In genomic region chr10:49207936-49208482, GRCh38 we compare ENCODE assay signal across 20 cellular contexts. TPM values are rescaled to one million over a fixed set of nuclear protein-coding genes. Genes with fewer than 3 reads are reported as not detected.
"Had no signal": no experiment of that assay in that cellular context is flagged by ENCODE, and none has a peak within 500 bp of the region (broad histone marks: within the 10 kb centered on the region; RNA-seq: fewer than 3 reads in every experiment).

No MANE protein-coding gene starts in this region.

- H3K36me3 ChIP-seq: brain microvascular endothelial cell, right atrium auricular region had no signal

- H3K27me3 ChIP-seq: right atrium auricular region had no signal

- H3K27ac ChIP-seq: brain microvascular endothelial cell, parathyroid adenoma, right atrium auricular region, skin epidermis had no signal

- DNase-seq: activated CD4-positive, alpha-beta T cell treated with anti-CD3 and anti-CD28 coated beads, Interleukin-2, amount 50 U/mL, for 48 hours; activated CD8-positive, alpha-beta memory T cell treated with anti-CD3 and anti-CD28 coated beads, Interleukin-2, amount 10 ng/mL, durations not matched to agents 7 days and 5 days; activated effector memory CD4-positive, alpha-beta T cell treated with anti-CD3 and anti-CD28 coated beads, Interleukin-2, amount 50 U/mL, for 16 hours; activated T-cell treated with anti-CD3 and anti-CD28 coated beads, Interleukin-2, amount 50 U/mL, for 4 hours; brain microvascular endothelial cell; dermis blood vessel endothelial cell; immature natural killer cell; left cardiac atrium; midbrain; naive B cell; stimulated activated CD4-positive, alpha-beta T cell treated with anti-CD3 and anti-CD28 coated beads, Interleukin-4, amount 100 ng/mL, for 4 hours had no signal

- H3K4me3 Mint-ChIP-seq: activated CD8-positive, alpha-beta memory T cell treated with anti-CD3 and anti-CD28 coated beads, Interleukin-2, amount 10 ng/mL, durations not matched to agents 7 days and 5 days; activated naive CD8-positive, alpha-beta T cell; activated T-cell treated with anti-CD3 and anti-CD28 coated beads, Interleukin-2, amount 50 U/mL, for 4 hours; immature natural killer cell; naive B cell had no signal

- H3K4me1 ChIP-seq: parathyroid adenoma, right atrium auricular region had no signal

- FAIRE-seq: TTC549, urothelium cell line had no signal

- H3K4me3 ChIP-seq: lung, right atrium auricular region, skin epidermis had no signal

- H3K27ac Mint-ChIP-seq: activated CD8-positive, alpha-beta memory T cell treated with anti-CD3 and anti-CD28 coated beads, Interleukin-2, amount 10 ng/mL, durations not matched to agents 7 days and 5 days; activated naive CD8-positive, alpha-beta T cell; immature natural killer cell had no signal

- H3K9me3 ChIP-seq: right atrium auricular region had no signal

- ATAC-seq: activated CD4-positive, CD25-positive, alpha-beta regulatory T cell treated with anti-CD3 and anti-CD28 coated beads, Interleukin-2, amount 50 U/mL, for 24 hours; activated CD8-positive, alpha-beta memory T cell treated with anti-CD3 and anti-CD28 coated beads, Interleukin-2, amount 10 ng/mL, durations not matched to agents 7 days and 5 days; activated T-cell treated with anti-CD3 and anti-CD28 coated beads, Interleukin-2, amount 50 U/mL, for 4 hours; left cardiac atrium had no signal

- H3K36me3 Mint-ChIP-seq: activated CD8-positive, alpha-beta memory T cell treated with anti-CD3 and anti-CD28 coated beads, Interleukin-2, amount 10 ng/mL, durations not matched to agents 7 days and 5 days; activated naive CD8-positive, alpha-beta T cell; naive B cell had no signal

- H3K9me3 Mint-ChIP-seq: immature natural killer cell had no signal

RNA-seq across cellular contexts. Expression of gene TMEM273, which starts 19.8 kb away (rescaled TPM):
- total RNA-seq: epithelial cell of proximal tubule had no signal
